ENCODE assay signal across 18 cellular contexts in the genomic region with DNA sequence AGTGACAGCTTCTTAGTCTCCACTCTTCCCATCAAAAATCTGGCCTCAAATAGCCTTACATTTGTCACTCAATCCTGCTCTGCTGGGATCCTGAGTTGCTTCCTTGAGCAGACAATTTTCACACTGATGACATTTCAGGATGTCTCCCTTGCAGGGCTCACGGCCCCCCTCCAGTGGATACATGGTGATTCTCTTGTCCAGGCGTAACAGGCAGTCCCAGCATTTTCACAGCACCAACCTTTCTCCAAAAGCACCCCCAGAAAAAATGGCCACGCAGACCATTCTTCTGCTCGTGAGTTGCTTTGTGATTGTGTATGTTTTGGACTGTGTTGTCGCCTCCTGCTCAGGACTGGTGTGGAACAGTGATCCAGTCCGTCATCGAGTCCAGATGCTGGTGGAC. TPM values are rescaled to one million over a fixed set of nuclear protein-coding genes. Genes with fewer than 3 reads are reported as not detected.
DNase-seq lines count a peak whose midpoint lies in the region; ATAC-seq and TF ChIP-seq lines count a peak whose summit lies in the region.
"Had no signal": no experiment of that assay in that cellular context is flagged by ENCODE, and none has a peak within 500 bp of the region (broad histone marks: within the 10 kb centered on the region; RNA-seq: fewer than 3 reads in every experiment).

No MANE protein-coding gene starts in this region.

- intact Hi-C loops in PC-9 (cut with micrococcal nuclease; ENCODE audit: unreplicated experiment): no loop called here

- H3K27me3 ChIP-seq in PC-9 (ENCODE audit: insufficient read depth, low read depth) (peaks cover 19% of the 10 kb centered on the region), foreskin keratinocyte (peaks cover 3% of the 10 kb centered on the region)

- no peaks in the 10 kb centered on the region; the same call in 1 of the 2 replicates for H3K9me3 ChIP-seq in PC-9 (ENCODE audit: insufficient read depth, low read depth)

- H3K79me2 ChIP-seq in PC-9 (ENCODE audit: low read depth): no peaks in the 10 kb centered on the region

- no peak overlapping the region for H3K4me3 ChIP-seq in AG09309 (ENCODE audit: control insufficient read depth, low read depth, low read length)
- H3K4me3 ChIP-seq in PC-9: no peak overlapping the region
- H3K4me3 ChIP-seq: lung had no signal

- DNase-seq in AG09309 (ENCODE audit: low read depth) (no peak), PC-9 (peak in 1 of 2 experiments; percentile 14), foreskin keratinocyte (no peak), anterior cingulate cortex (lab: John Stamatoyannopoulos, UW) (no peak), nucleus accumbens (lab: John Stamatoyannopoulos, UW) (no peak), DMS153 (lab: John Stamatoyannopoulos, UW) (no peak), COLO668 (lab: John Stamatoyannopoulos, UW; ENCODE audit: unreplicated experiment) (no peak)
- DNase-seq: activated CD8-positive, alpha-beta memory T cell treated with anti-CD3 and anti-CD28 coated beads, Interleukin-2, amount 10 ng/mL, durations not matched to agents 7 days and 5 days; activated naive CD4-positive, alpha-beta T cell treated with anti-CD3 and anti-CD28 coated beads, Interleukin-2, amount 10 ng/mL, durations not matched to agents 7 days and 5 days; caudate nucleus; hypothalamus; NCI-H1417 treated with DMSO at 0.1 percent for 48 hours; NCI-H446 treated with DMSO at 0.1 percent for 48 hours; SHP77 had no signal

- POLR2A ChIA-PET in PC-9 (lab: Charles Lee; ENCODE audit: unreplicated experiment): no interaction called here

- no peaks in the 10 kb centered on the region for H3F3A ChIP-seq in PC-9 (ENCODE audit: insufficient read depth, low read depth)

- no peak for ATAC-seq in foreskin keratinocyte
- ATAC-seq: activated CD8-positive, alpha-beta memory T cell treated with anti-CD3 and anti-CD28 coated beads, Interleukin-2, amount 10 ng/mL, durations not matched to agents 7 days and 5 days had no signal

- H3K27ac ChIP-seq in PC-9 (no peak overlapping the region), foreskin keratinocyte (no peak overlapping the region)
- H3K27ac ChIP-seq: epithelial cell of prostate had no signal

- no peaks in the 10 kb centered on the region for H3K9me2 ChIP-seq in PC-9 (ENCODE audit: insufficient read depth)

- no peak overlapping the region for H3K4me2 ChIP-seq in PC-9

- H2AFZ ChIP-seq in PC-9: no peak overlapping the region

- no peaks in the 10 kb centered on the region for H4K20me1 ChIP-seq in PC-9 (ENCODE audit: insufficient read depth)

- no TSS peak for BruUV-seq in PC-9 (replicated peaks; lab: Mats Ljungman, UMichigan)

- H3K4me1 ChIP-seq in PC-9 (replicated peaks; ENCODE audit: insufficient read depth): no peaks in the 10 kb centered on the region
- H3K4me1 ChIP-seq in foreskin keratinocyte: no peaks in the 10 kb centered on the region

- CTCF ChIA-PET in PC-9 (lab: Charles Lee): no interaction called here

- TF ChIP-seq CTCF in AG09309 (IDR thresholded peaks at IDR 0.05; ENCODE audit: control insufficient read depth, insufficient read depth, low read depth, low read length, missing control alignments): peak; percentile 18
- TF ChIP-seq CTCF in GM12873 (IDR thresholded peaks at IDR 0.05; ENCODE audit: insufficient read depth, low read depth, low read length, missing control alignments): peak; percentile 16
- TF ChIP-seq CTCF in PC-9 (conservative IDR thresholded peaks at IDR 0.05): peak; percentile 40; the same call in 1 of the 2 replicates
- peak; percentile 38 for TF ChIP-seq CTCF in foreskin keratinocyte (conservative IDR thresholded peaks at IDR 0.05)

- H3K36me3 ChIP-seq in PC-9 (ENCODE audit: low read depth): no peaks in the 10 kb centered on the region

RNA-seq across cellular contexts. Expression of a gene that starts 47.4 kb away (rescaled TPM):
- total RNA-seq in PC-9 (2021) (4.7 and 6.3 TPM in 2 replicates), foreskin keratinocyte (48.2 and 65.5 TPM in 2 replicates)
- 42.2 and 54.1 TPM in 2 replicates for polyA plus RNA-seq in foreskin keratinocyte
- total RNA-seq: activated CD8-positive, alpha-beta memory T cell treated with anti-CD3 and anti-CD28 coated beads, Interleukin-2, amount 10 ng/mL, durations not matched to agents 7 days and 5 days; skeletal muscle tissue had no signal
